ENCODE assay signal across 16 cellular contexts in genomic region chr1:109719337-109719837, GRCh38. TPM values are rescaled to one million over a fixed set of nuclear protein-coding genes. Genes with fewer than 3 reads are reported as not detected.
DNase-seq lines count a peak whose midpoint lies in the region; ATAC-seq, FAIRE-seq and TF ChIP-seq lines count a peak whose summit lies in the region.
"Had no signal": no experiment of that assay in that cellular context is flagged by ENCODE, and none has a peak within 500 bp of the region (broad histone marks: within the 10 kb centered on the region; RNA-seq: fewer than 3 reads in every experiment).

No MANE protein-coding gene starts in this region.

- no peaks in the 10 kb centered on the region for H3K27me3 ChIP-seq in endothelial cell of umbilical vein (ENCODE audit: control insufficient read depth in 2 of 2, insufficient read depth in 2 of 2, low read length in 2 of 2)

- intact Hi-C loops in endothelial cell of umbilical vein (cut with micrococcal nuclease) = no loop called here

- H3K79me2 ChIP-seq in endothelial cell of umbilical vein (ENCODE audit: control insufficient read depth, insufficient read depth, low read length) = no peaks in the 10 kb centered on the region

- CTCF ChIA-PET in endothelial cell of umbilical vein (lab: Charles Lee) = interaction anchor here (3.6 kb wide), 1 partner anchor 173 kb away, joined by 11 read pairs; no protein-coding TSS in a partner anchor

- H3K4me3 ChIP-seq in NB4 (ENCODE audit: low read depth, low read length) = no peak overlapping the region
- no peak overlapping the region for H3K4me3 ChIP-seq in endothelial cell of umbilical vein (replicated peaks in 1 of 3; ENCODE audit: insufficient read depth in 1 of 3, low read depth in 1 of 3, low read length in 3 of 3)

- in situ Hi-C loops in G401 (cut with HindIII; ENCODE audit: low sequenced_read_pairs) = no loop called here

- peak overlapping the region; percentile 63 for H2AFZ ChIP-seq in endothelial cell of umbilical vein (ENCODE audit: low read depth, low read length)

- no peak overlapping the region for H3K4me2 ChIP-seq in endothelial cell of umbilical vein (ENCODE audit: insufficient read depth, low read length)

- peak overlapping the region; percentile 27 for H3K27ac ChIP-seq in endothelial cell of umbilical vein (ENCODE audit: insufficient read depth, low read depth, low read length)

- H3K9ac ChIP-seq in endothelial cell of umbilical vein (replicated peaks; ENCODE audit: extremely low read depth, insufficient read depth, low read length) = no peak overlapping the region

- peaks cover 8% of the 10 kb centered on the region for H3K4me1 ChIP-seq in endothelial cell of umbilical vein (ENCODE audit: control insufficient read depth, extremely low read depth, insufficient read depth, low read length)

- no peaks in the 10 kb centered on the region for H4K20me1 ChIP-seq in endothelial cell of umbilical vein (replicated peaks; ENCODE audit: control insufficient read depth, extremely low read depth, insufficient read depth, low read length)

- TF ChIP-seq POLR2A in NB4 (IDR thresholded peaks at IDR 0.05; ENCODE audit: extremely low read depth, insufficient read length) (no peak), endothelial cell of umbilical vein (IDR thresholded peaks at IDR 0.05; ENCODE audit: low read depth, low read length) (no peak)

- POLR2A ChIA-PET in endothelial cell of umbilical vein (lab: Charles Lee) = no interaction called here

- dilution Hi-C loops in endothelial cell of umbilical vein (cut with MboI; ENCODE audit: extremely low pct_ligation_motif_present, low sequenced_read_pairs) = no loop called here

- DNase-seq in A172 (ENCODE audit: low spot score) (peak; percentile 43), NB4 (ENCODE audit: low read depth) (peak; percentile 31), endothelial cell of umbilical vein (ENCODE audit: low read depth, low spot score) (peak; percentile 9), HuH-7 (ENCODE audit: low spot score) (no peak), G401 (ENCODE audit: low spot score) (no peak)
- no peak for DNase-seq in stimulated activated naive CD4-positive, alpha-beta T cell treated with Interleukin-2 at 50 U/mL for 16 hours (lab: John Stamatoyannopoulos, UW)
- DNase-seq: activated naive CD4-positive, alpha-beta T cell; AML-193; effector CD8-positive, alpha-beta T cell; NCI-H146; RPMI8226; stimulated activated CD4-positive, alpha-beta T cell treated with anti-CD3 and anti-CD28 coated beads, Interleukin-12 subunit alpha, Interleukin-12 subunit beta, amount 100 ng/mL, for 4 hours had no signal

- H3K9me1 ChIP-seq in endothelial cell of umbilical vein (replicated peaks; ENCODE audit: control insufficient read depth, extremely low read depth, insufficient read depth, low read length) = no peaks in the 10 kb centered on the region

- TF ChIP-seq CTCF in NB4 (IDR thresholded peaks at IDR 0.05; ENCODE audit: low read depth, low read length) (no peak), endothelial cell of umbilical vein (IDR thresholded peaks at IDR 0.05; ENCODE audit: extremely low read depth in 1 of 2, insufficient read depth in 1 of 2, low read depth in 1 of 2, low read length in 2 of 2) (no peak)

- FAIRE-seq in endothelial cell of umbilical vein (lab: Jason Lieb, UNC) = peak; percentile 44

- no TSS peak for BruUV-seq in endothelial cell of umbilical vein (replicated peaks; lab: Mats Ljungman, UMichigan)

- H3K9me3 ChIP-seq in endothelial cell of umbilical vein (replicated peaks; ENCODE audit: control insufficient read depth, insufficient read depth, low read length) = no peaks in the 10 kb centered on the region

- ATAC-seq in GM18861 (IDR thresholded peaks at IDR 0.05; ENCODE audit: unreplicated experiment) = peak; percentile 67
- ATAC-seq in GM19467 (IDR thresholded peaks at IDR 0.05; ENCODE audit: unreplicated experiment) = no peak

- H3K36me3 ChIP-seq in endothelial cell of umbilical vein (ENCODE audit: control insufficient read depth in 2 of 2, extremely low read depth in 1 of 2, insufficient read depth in 2 of 2, low read length in 2 of 2) = no peaks in the 10 kb centered on the region

TF ChIP-seq in endothelial cell of umbilical vein, 7 proteins besides CTCF, POLR2A, EP300 and RAD21:
- TF ChIP-seq GATA2 (IDR thresholded peaks at IDR 0.05; ENCODE audit: insufficient read depth, insufficient read length, low read depth, low read length) (no peak), FOS (IDR thresholded peaks at IDR 0.05; ENCODE audit: borderline replicate concordance, insufficient read depth, low read length) (peak; percentile 38), JUN (IDR thresholded peaks at IDR 0.05; ENCODE audit: borderline replicate concordance, insufficient read depth, insufficient read length, low read depth) (peak; percentile 49)

RNA-seq across cellular contexts. Expression of gene GSTM5, which starts 7.3 kb away (rescaled TPM):
- total RNA-seq in A172 (2014; rRNA removed; shearing (Covaris generic)) = 0.03 TPM in 1 of 2 replicates, not detected in the other
- 0.51 and 1.6 TPM in 2 replicates for total RNA-seq in endothelial cell of umbilical vein
- polyA plus RNA-seq in endothelial cell of umbilical vein = 0.21 and 0.25 TPM in 2 replicates
- 0.19 and 0.32 TPM in 2 replicates for polyA plus RNA-seq in endothelial cell of umbilical vein (2011; cell fraction: cytosol; rRNA removed)
- 0.22 and 0.24 TPM in 2 replicates for polyA plus RNA-seq in endothelial cell of umbilical vein (2011; cell fraction: nucleus; rRNA removed)
- not detected in 2 replicates for polyA plus RNA-seq in endothelial cell of umbilical vein (2012)
- polyA minus RNA-seq in endothelial cell of umbilical vein = 0.15 and 0.28 TPM in 2 replicates
- not detected for polyA minus RNA-seq in endothelial cell of umbilical vein (2011; cell fraction: cytosol; rRNA and poly(A)+ RNA removed)
- 0.24 TPM in 1 of 2 replicates, not detected in the other for polyA minus RNA-seq in endothelial cell of umbilical vein (2011; cell fraction: nucleus; rRNA and poly(A)+ RNA removed)
- 1.4 and 4.7 TPM in 2 replicates for total RNA-seq in G401 (2014; rRNA removed; shearing (Covaris generic))
- total RNA-seq: natural killer cell treated with Interleukin-12 subunit alpha and Interleukin-12 subunit beta and Interleukin-15 and Interleukin-18, amount 100 ng/mL, for 72 hours had no signal

RNA-seq across cellular contexts. Expression of gene GSTM3, which starts 21.5 kb away (rescaled TPM):
- total RNA-seq in A172 (2014; rRNA removed; shearing (Covaris generic)) = 40.8 and 49.2 TPM in 2 replicates
- 18.5 and 27.9 TPM in 2 replicates for total RNA-seq in endothelial cell of umbilical vein
- polyA plus RNA-seq in endothelial cell of umbilical vein = 48.3 and 52.0 TPM in 2 replicates
- polyA plus RNA-seq in endothelial cell of umbilical vein (2011; cell fraction: cytosol; rRNA removed) = 54.1 and 70.7 TPM in 2 replicates
- polyA plus RNA-seq in endothelial cell of umbilical vein (2011; cell fraction: nucleus; rRNA removed) = 25.9 and 33.8 TPM in 2 replicates
- 126 and 137 TPM in 2 replicates for polyA plus RNA-seq in endothelial cell of umbilical vein (2012)
- polyA minus RNA-seq in endothelial cell of umbilical vein = 33.8 and 34.9 TPM in 2 replicates
- polyA minus RNA-seq in endothelial cell of umbilical vein (2011; cell fraction: cytosol; rRNA and poly(A)+ RNA removed) = 57.1 TPM
- polyA minus RNA-seq in endothelial cell of umbilical vein (2011; cell fraction: nucleus; rRNA and poly(A)+ RNA removed) = 5.3 and 6.4 TPM in 2 replicates
- total RNA-seq in G401 (2014; rRNA removed; shearing (Covaris generic)) = 0.51 and 0.55 TPM in 2 replicates

RNA-seq across cellular contexts. Expression of gene GSTM1, which starts 31.8 kb away (rescaled TPM):
- not detected in 2 replicates for total RNA-seq in A172 (2014; rRNA removed; shearing (Covaris generic))
- 35.5 TPM in 1 of 2 replicates, not detected in the other for total RNA-seq in endothelial cell of umbilical vein
- polyA plus RNA-seq in endothelial cell of umbilical vein = 0.16 TPM in 1 of 2 replicates, not detected in the other
- 0.16 TPM in 1 of 2 replicates, not detected in the other for polyA plus RNA-seq in endothelial cell of umbilical vein (2011; cell fraction: cytosol; rRNA removed)
- polyA plus RNA-seq in endothelial cell of umbilical vein (2011; cell fraction: nucleus; rRNA removed) = 0.28 and 0.35 TPM in 2 replicates
- not detected in 2 replicates for polyA plus RNA-seq in endothelial cell of umbilical vein (2012)
- not detected in 2 replicates for polyA minus RNA-seq in endothelial cell of umbilical vein
- polyA minus RNA-seq in endothelial cell of umbilical vein (2011; cell fraction: cytosol; rRNA and poly(A)+ RNA removed) = not detected
- not detected in 2 replicates for polyA minus RNA-seq in endothelial cell of umbilical vein (2011; cell fraction: nucleus; rRNA and poly(A)+ RNA removed)
- total RNA-seq in G401 (2014; rRNA removed; shearing (Covaris generic)) = not detected in 2 replicates
- total RNA-seq: WTC11 had no signal

RNA-seq across cellular contexts. Expression of gene EPS8L3, which starts 44.3 kb away (rescaled TPM):
- not detected in 2 replicates for total RNA-seq in A172 (2014; rRNA removed; shearing (Covaris generic))
- total RNA-seq in endothelial cell of umbilical vein = not detected in 2 replicates
- not detected in 2 replicates for polyA plus RNA-seq in endothelial cell of umbilical vein
- not detected in 2 replicates for polyA plus RNA-seq in endothelial cell of umbilical vein (2011; cell fraction: cytosol; rRNA removed)
- 0.10 and 0.53 TPM in 2 replicates for polyA plus RNA-seq in endothelial cell of umbilical vein (2011; cell fraction: nucleus; rRNA removed)
- polyA plus RNA-seq in endothelial cell of umbilical vein (2012) = not detected in 2 replicates
- polyA minus RNA-seq in endothelial cell of umbilical vein = not detected in 2 replicates
- not detected for polyA minus RNA-seq in endothelial cell of umbilical vein (2011; cell fraction: cytosol; rRNA and poly(A)+ RNA removed)
- not detected in 2 replicates for polyA minus RNA-seq in endothelial cell of umbilical vein (2011; cell fraction: nucleus; rRNA and poly(A)+ RNA removed)
- not detected in 2 replicates for total RNA-seq in G401 (2014; rRNA removed; shearing (Covaris generic))
- total RNA-seq: natural killer cell treated with Interleukin-12 subunit alpha and Interleukin-12 subunit beta and Interleukin-15 and Interleukin-18, amount 100 ng/mL, for 72 hours had no signal

RNA-seq across cellular contexts. Expression of gene GSTM2, which starts 51.5 kb away (rescaled TPM):
- total RNA-seq in A172 (2014; rRNA removed; shearing (Covaris generic)) = 8.9 and 16.9 TPM in 2 replicates
- total RNA-seq in endothelial cell of umbilical vein = 12.0 and 21.5 TPM in 2 replicates
- 23.6 and 27.1 TPM in 2 replicates for polyA plus RNA-seq in endothelial cell of umbilical vein
- 7.7 and 11.7 TPM in 2 replicates for polyA plus RNA-seq in endothelial cell of umbilical vein (2011; cell fraction: cytosol; rRNA removed)
- polyA plus RNA-seq in endothelial cell of umbilical vein (2011; cell fraction: nucleus; rRNA removed) = 110 and 171 TPM in 2 replicates
- 13.3 and 25.1 TPM in 2 replicates for polyA plus RNA-seq in endothelial cell of umbilical vein (2012)
- 13.5 and 14.5 TPM in 2 replicates for polyA minus RNA-seq in endothelial cell of umbilical vein
- polyA minus RNA-seq in endothelial cell of umbilical vein (2011; cell fraction: cytosol; rRNA and poly(A)+ RNA removed) = not detected
- polyA minus RNA-seq in endothelial cell of umbilical vein (2011; cell fraction: nucleus; rRNA and poly(A)+ RNA removed) = 8.7 and 9.2 TPM in 2 replicates
- total RNA-seq in G401 (2014; rRNA removed; shearing (Covaris generic)) = 18.2 and 24.6 TPM in 2 replicates

Comparison
In these comparisons a context has a peak if more than half of its experiments do, and no peak if none do; other contexts are left out.
1. DNase-seq: peak in A172 (single experiment), NB4 (single experiment) and endothelial cell of umbilical vein (single experiment); none in HuH-7 (single experiment), stimulated activated naive CD4-positive, alpha-beta T cell treated with Interleukin-2 at 50 U/mL for 16 hours (single experiment) and G401 (single experiment).
2. RNA of gene GSTM3, which starts 21.5 kb away (total RNA-seq): 40.8 to 49.2 TPM in A172 and 18.5 to 27.9 TPM in endothelial cell of umbilical vein; 0.51 to 0.55 TPM in G401; every median in the first group is over 10 times any median in the second.